ENCODE assay signal across 17 cellular contexts in the genomic region with DNA sequence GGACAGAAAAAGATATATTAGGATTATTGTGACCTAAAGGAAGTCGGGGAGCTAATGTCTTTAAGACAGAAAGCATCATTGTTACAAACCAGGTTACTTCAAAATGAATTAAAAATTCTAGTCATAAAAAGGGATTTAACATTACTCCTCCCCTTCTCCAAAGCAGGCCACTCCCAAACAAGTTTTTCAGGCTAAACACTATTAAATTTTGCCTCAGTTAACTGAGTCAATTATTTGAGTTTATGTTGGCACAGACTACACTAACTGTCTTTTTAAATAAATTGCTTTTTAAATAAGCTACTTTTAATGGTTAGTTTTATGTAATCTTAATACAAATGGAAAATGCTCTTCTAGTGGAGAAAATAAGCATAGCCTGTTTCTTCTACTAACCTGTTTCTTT.
DNase-seq lines count a peak whose midpoint lies in the region; ATAC-seq and TF ChIP-seq lines count a peak whose summit lies in the region.
"Had no signal": no experiment of that assay in that cellular context is flagged by ENCODE, and none has a peak within 500 bp of the region (broad histone marks: within the 10 kb centered on the region; RNA-seq: fewer than 3 reads in every experiment).

No MANE protein-coding gene starts in this region.

- DNase-seq in NCI-H1048 (lab: John Stamatoyannopoulos, UW) = peak; percentile 29
- peak; percentile 22 for DNase-seq in prostate gland (ENCODE audit: low spot score)
- DNase-seq in Right ventricle myocardium superior = no peak
- DNase-seq: ACHN; Calu3; CD8-positive, alpha-beta T cell; DMS79 treated with DMSO at 0.1 percent for 48 hours; EL; IMR-90 had no signal

- no peak overlapping the region for H3K4me3 ChIP-seq in prostate gland
- H3K4me3 ChIP-seq: BLaER1, GM12878, HAP-1, K562 had no signal

- no peaks in the 10 kb centered on the region for H3K36me3 ChIP-seq in prostate gland
- H3K36me3 ChIP-seq: BLaER1, HAP-1 had no signal

- TF ChIP-seq CTCF in C4-2B (conservative IDR thresholded peaks at IDR 0.05) (peak; percentile 6; the same call in 1 of the 2 replicates), prostate gland (IDR thresholded peaks at IDR 0.05) (peak in 1 of 4 experiments; percentile 18)

- intact Hi-C loops in prostate gland (cut with DNase I) (no loop called here), Right ventricle myocardium superior (cut with DNase I) (no loop called here)

- H3K27ac ChIP-seq in C4-2B (no peak overlapping the region), prostate gland (peak overlapping the region; percentile 3 to 54)
- H3K27ac ChIP-seq: BLaER1 had no signal

- no peaks in the 10 kb centered on the region for H3K4me1 ChIP-seq in prostate gland (replicated peaks)
- H3K4me1 ChIP-seq: BLaER1, HAP-1 had no signal

- WGBS in prostate gland = 45% methylated on average over 1 of the region's 1 CpG

- peak; percentile 87 for ATAC-seq in esophagus mucosa
- no peak for ATAC-seq in GM19452 (IDR thresholded peaks at IDR 0.05; ENCODE audit: unreplicated experiment)
- no peak for ATAC-seq in HG03045 (IDR thresholded peaks at IDR 0.05; ENCODE audit: unreplicated experiment)
- ATAC-seq in Right ventricle myocardium superior (ENCODE audit: poor library complexity) = no peak
- ATAC-seq: CD8-positive, alpha-beta T cell; GM12878; K562 had no signal

- H3K9me3 ChIP-seq in prostate gland = no peaks in the 10 kb centered on the region
- H3K9me3 ChIP-seq: HAP-1 had no signal

- TF ChIP-seq POLR2A in prostate gland (IDR thresholded peaks at IDR 0.05) = no peak

- H3K27me3 ChIP-seq in prostate gland (replicated peaks; ENCODE audit: insufficient read depth) = no peaks in the 10 kb centered on the region
- H3K27me3 ChIP-seq: BLaER1 had no signal
